Comparison of ENCODE assay signal across 13 cellular contexts in the genomic region with DNA sequence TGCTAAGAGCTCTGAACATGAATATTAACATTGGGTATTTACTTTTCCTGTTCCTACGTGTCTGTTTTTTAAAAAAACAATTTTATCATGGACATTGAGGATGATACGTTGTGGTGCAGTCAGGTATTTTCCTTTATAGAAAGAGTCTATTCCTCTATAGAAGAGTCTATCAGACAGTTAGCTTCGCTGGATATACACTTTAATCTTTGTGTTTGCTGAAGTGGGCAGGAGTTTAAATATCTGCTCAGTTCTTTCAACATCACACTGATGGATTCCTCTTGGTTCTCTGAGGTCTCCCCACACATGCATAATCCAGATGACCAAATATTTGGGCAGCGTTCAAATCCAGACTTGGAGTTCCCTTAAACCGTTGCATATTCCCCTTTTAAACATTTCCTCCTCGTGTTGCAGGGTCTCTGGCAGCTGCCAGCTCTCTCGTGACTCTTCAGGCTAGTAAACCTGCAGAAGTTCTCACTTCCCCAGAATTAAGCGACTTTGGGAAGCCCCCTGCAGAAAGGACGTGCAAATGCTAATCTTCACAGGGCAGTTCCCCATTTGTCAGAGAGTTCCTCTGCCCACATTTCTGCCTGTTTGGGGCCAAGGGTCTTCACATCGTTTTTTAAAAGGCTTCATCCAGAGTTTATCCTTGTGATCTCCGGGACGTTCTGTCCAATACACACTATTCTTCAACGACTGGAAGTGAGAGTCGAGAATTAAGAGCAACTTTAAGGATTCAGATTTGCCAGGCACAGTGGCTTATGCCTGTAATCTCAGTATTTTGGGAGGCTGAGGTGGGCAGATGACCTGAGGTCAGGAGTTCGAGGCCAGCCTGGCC.
DNase-seq lines count a peak whose midpoint lies in the region; ATAC-seq and TF ChIP-seq lines count a peak whose summit lies in the region.
"Had no signal": no experiment of that assay in that cellular context is flagged by ENCODE, and none has a peak within 500 bp of the region (broad histone marks: within the 10 kb centered on the region; RNA-seq: fewer than 3 reads in every experiment).

No MANE protein-coding gene starts in this region.

- no peaks in the 10 kb centered on the region for H3K27me3 ChIP-seq in GM06990 (replicated peaks; ENCODE audit: control insufficient read depth, insufficient read depth, low read length)
- H3K27me3 ChIP-seq: thyroid gland had no signal

- peak; percentile 56 for DNase-seq in GM06990 (ENCODE audit: extremely low read depth, insufficient read length)
- peak; percentile 6 for DNase-seq in fibroblast of peridontal ligament (ENCODE audit: extremely low read depth)
- DNase-seq in NCI-H146 treated with DMSO at 0.1 percent for 48 hours (lab: John Stamatoyannopoulos, UW; ENCODE audit: unreplicated experiment) = no peak
- no peak for DNase-seq in GF-D8 (lab: John Stamatoyannopoulos, UW)
- DNase-seq in NCI-H510A treated with DMSO at 0.1 percent for 48 hours (lab: John Stamatoyannopoulos, UW) = no peak
- no peak for DNase-seq in NCI-H69 (lab: John Stamatoyannopoulos, UW)
- DNase-seq: activated T-cell treated with anti-CD3 and anti-CD28 coated beads, Interleukin-2, amount 50 U/mL, for 4 hours; CD8-positive, alpha-beta T cell; dorsolateral prefrontal cortex; thyroid gland had no signal

- no peaks in the 10 kb centered on the region for H3K36me3 ChIP-seq in GM06990 (ENCODE audit: control insufficient read depth, insufficient read depth, low read length)
- H3K36me3 ChIP-seq: thyroid gland had no signal

- TF ChIP-seq CTCF in GM06990 (IDR thresholded peaks at IDR 0.05; ENCODE audit: insufficient read depth, low read length, poor library complexity, severe bottlenecking) = no peak

- H3K4me3 ChIP-seq in GM06990 (replicated peaks; ENCODE audit: low read depth, low read length) = no peak overlapping the region
- H3K4me3 ChIP-seq: dorsolateral prefrontal cortex, skin epidermis, thyroid gland had no signal

- peak; percentile 65 for ATAC-seq in GM19455 (IDR thresholded peaks at IDR 0.05; ENCODE audit: unreplicated experiment)
- ATAC-seq in HG03095 (IDR thresholded peaks at IDR 0.05; ENCODE audit: unreplicated experiment) = peak; percentile 75
- ATAC-seq: activated T-cell treated with anti-CD3 and anti-CD28 coated beads, Interleukin-2, amount 50 U/mL, for 4 hours; CD8-positive, alpha-beta T cell had no signal

Comparison
In these comparisons a context has a peak if more than half of its experiments do, and no peak if none do; other contexts are left out.
1. DNase-seq: peak in GM06990 (single experiment) and fibroblast of peridontal ligament (single experiment); none in NCI-H146 treated with DMSO at 0.1 percent for 48 hours (single experiment), GF-D8 (single experiment), NCI-H510A treated with DMSO at 0.1 percent for 48 hours (single experiment) and NCI-H69 (single experiment).